In the genomic region with DNA sequence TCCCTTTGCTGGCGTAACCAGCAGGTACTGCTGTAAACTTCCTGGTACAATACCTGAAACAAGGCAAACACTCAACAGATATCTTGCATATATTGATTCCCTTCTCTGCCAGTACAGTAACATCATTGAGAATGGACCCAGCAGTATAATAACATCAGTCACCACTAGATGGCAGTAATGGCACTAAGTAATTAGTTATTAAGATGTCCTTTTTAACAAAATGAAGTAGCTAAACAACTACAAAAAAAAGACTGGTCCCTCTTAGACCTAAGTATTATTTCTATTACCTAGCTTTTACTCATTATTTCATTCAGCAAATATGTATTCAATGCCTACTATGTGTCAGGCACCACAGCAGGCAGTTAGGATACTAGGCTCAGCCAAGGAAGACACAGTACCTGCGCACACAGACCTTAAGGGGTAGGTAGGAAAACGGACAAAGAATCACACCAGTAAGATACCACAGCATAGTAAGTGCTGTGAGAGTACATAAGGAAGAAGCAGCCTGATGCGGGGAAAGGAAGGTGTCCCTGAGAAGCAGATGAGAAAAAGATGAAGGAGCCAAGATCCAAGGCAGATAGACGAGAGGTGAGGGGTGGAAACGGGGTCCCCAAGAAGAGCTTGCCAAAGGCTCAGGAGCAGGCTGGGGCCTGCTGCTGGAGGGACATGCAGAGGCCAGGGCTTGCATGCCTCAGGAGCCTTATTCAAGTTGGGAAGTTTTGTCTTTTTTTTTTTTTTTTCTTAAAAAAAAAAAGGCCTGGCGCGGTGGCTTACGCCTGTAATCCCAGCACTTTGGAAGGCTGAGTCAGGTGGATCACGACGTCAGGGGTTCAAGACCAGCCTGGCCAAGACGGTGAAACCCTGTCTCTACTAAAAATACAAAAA, we compare ENCODE assay signal across 8 cellular contexts.
DNase-seq lines count a peak whose midpoint lies in the region; ATAC-seq lines count a peak whose summit lies in the region.

No MANE protein-coding gene starts in this region.

- H3K4me1 Mint-ChIP-seq in activated naive CD8-positive, alpha-beta T cell treated with anti-CD3 and anti-CD28 coated beads for 36 hours, result peaks cover 3% of the 10 kb centered on the region

- DNase-seq in D341Med (ENCODE audit: low spot score), result peak; percentile 46
- peak; percentile 51 for DNase-seq in NCI-H524 treated with DMSO at 0.1 percent for 48 hours (lab: John Stamatoyannopoulos, UW)
- DNase-seq in activated naive CD8-positive, alpha-beta T cell treated with anti-CD3 and anti-CD28 coated beads for 36 hours, result no peak
- DNase-seq in Right ventricle myocardium superior, result no peak
- DNase-seq in putamen (ENCODE audit: low spot score), result peak; percentile 75
- DNase-seq in NK-92 treated with Interleukin-12 subunit alpha and Interleukin-12 subunit beta, amount 100 ng/mL, for 24 hours (lab: John Stamatoyannopoulos, UW), result no peak

- no peak overlapping the region for H3K4me3 Mint-ChIP-seq in activated naive CD8-positive, alpha-beta T cell treated with anti-CD3 and anti-CD28 coated beads for 36 hours

- H3K9me3 Mint-ChIP-seq in activated naive CD8-positive, alpha-beta T cell treated with anti-CD3 and anti-CD28 coated beads for 36 hours, result no peaks in the 10 kb centered on the region

- H3K36me3 Mint-ChIP-seq in activated naive CD8-positive, alpha-beta T cell treated with anti-CD3 and anti-CD28 coated beads for 36 hours, result peaks cover 5% of the 10 kb centered on the region

- peak overlapping the region; percentile 70 for H3K27ac Mint-ChIP-seq in activated naive CD8-positive, alpha-beta T cell treated with anti-CD3 and anti-CD28 coated beads for 36 hours

- H3K27me3 Mint-ChIP-seq in activated naive CD8-positive, alpha-beta T cell treated with anti-CD3 and anti-CD28 coated beads for 36 hours, result no peaks in the 10 kb centered on the region

- peak; percentile 69 for ATAC-seq in GM19035 (IDR thresholded peaks at IDR 0.05; ENCODE audit: unreplicated experiment)
- ATAC-seq in HG03439 (IDR thresholded peaks at IDR 0.05; ENCODE audit: unreplicated experiment), result peak; percentile 60
- peak; percentile 81 for ATAC-seq in Right ventricle myocardium superior (ENCODE audit: poor library complexity)

- intact Hi-C loops in Right ventricle myocardium superior (cut with DNase I), result loop anchor here (10.0 kb wide), 1 partner anchor 197 kb away; no protein-coding TSS in a partner anchor

Comparison
In these comparisons a context has a peak if more than half of its experiments do, and no peak if none do; other contexts are left out.
1. DNase-seq: peak in D341Med (single experiment), NCI-H524 treated with DMSO at 0.1 percent for 48 hours (single experiment) and putamen (single experiment); none in activated naive CD8-positive, alpha-beta T cell treated with anti-CD3 and anti-CD28 coated beads for 36 hours (single experiment), Right ventricle myocardium superior (single experiment) and NK-92 treated with Interleukin-12 subunit alpha and Interleukin-12 subunit beta, amount 100 ng/mL, for 24 hours (single experiment).
2. Peak in every context shown above with its lines, with median percentiles within 50 percentile points of each other: ATAC-seq.